24 cellular contexts compared by ENCODE assay signal in the genomic region with DNA sequence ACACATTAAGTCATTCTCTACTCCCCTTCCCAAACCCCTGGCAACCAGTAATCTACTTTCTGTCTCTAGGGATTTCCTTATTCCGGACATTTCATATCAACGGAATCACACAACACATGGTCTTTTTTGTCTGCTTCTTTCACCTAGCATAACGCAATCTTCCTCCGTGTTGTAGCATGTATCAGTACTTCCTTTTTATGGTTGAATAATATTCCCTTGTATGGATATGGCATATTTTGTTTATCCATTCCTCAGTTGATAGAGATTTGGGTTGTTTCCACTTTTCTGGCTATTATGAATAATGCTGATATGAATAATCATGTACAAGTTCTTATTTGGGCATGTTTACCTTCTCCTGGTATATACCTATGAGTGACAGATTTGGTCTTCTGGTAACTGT.
"Had no signal": no experiment of that assay in that cellular context is flagged by ENCODE, and none has a peak within 500 bp of the region (broad histone marks: within the 10 kb centered on the region; RNA-seq: fewer than 3 reads in every experiment).

No MANE protein-coding gene starts in this region.

- H3K36me3 ChIP-seq: breast epithelium, WERI-Rb-1 had no signal

- H3K4me1 ChIP-seq: breast epithelium had no signal

- H3K27ac ChIP-seq: breast epithelium, WERI-Rb-1 had no signal

- H3K27me3 Mint-ChIP-seq: activated naive CD4-positive, alpha-beta T cell treated with anti-CD3 and anti-CD28 coated beads, Interleukin-2, amount 50 U/mL, for 24 hours had no signal

- H3K9me3 Mint-ChIP-seq: activated naive CD4-positive, alpha-beta T cell treated with anti-CD3 and anti-CD28 coated beads, Interleukin-2, amount 50 U/mL, for 24 hours; activated T-helper 1 cell treated with anti-CD3 and anti-CD28 coated beads, Interleukin-12 subunit alpha, Interleukin-12 subunit beta, Interleukin-2, Interleukin-4 antibody, amounts not matched to agents 30 ng/mL and 10 ng/mL and 1 ng/mL, durations not matched to agents 14 hours and 24 hours and 36 hours had no signal

- DNase-seq: activated CD4-positive, alpha-beta T cell treated with anti-CD3 and anti-CD28 coated beads for 48 hours; activated CD4-positive, alpha-beta T cell treated with anti-CD3 and anti-CD28 coated beads, Interleukin-2, amount 50 U/mL, for 4 hours; activated CD4-positive, CD25-positive, alpha-beta regulatory T cell treated with anti-CD3 and anti-CD28 coated beads, Interleukin-2, amount 50 U/mL, for 72 hours; activated CD8-positive, alpha-beta memory T cell treated with anti-CD3 and anti-CD28 coated beads, Interleukin-2, amount 50 U/mL, for 48 hours; activated CD8-positive, alpha-beta T cell treated with anti-CD3 and anti-CD28 coated beads, Interleukin-2, amount 10 ng/mL, durations not matched to agents 7 days and 5 days; activated effector memory CD4-positive, alpha-beta T cell treated with Interleukin-2 at 50 U/mL for 16 hours; activated naive CD4-positive, alpha-beta T cell; activated T-cell treated with anti-CD3 and anti-CD28 coated beads, Interleukin-2, amount 50 U/mL, for 1 hour; aorta; caudate nucleus; Kasumi-1; NCI-H1048; NCI-H1694; NCI-H2029; NCI-H2107; NCI-H2171 treated with DMSO at 0.1 percent for 48 hours; NCI-H226; NCI-H526 treated with DMSO at 0.1 percent for 48 hours; NCI-H82; SIG-M5; WERI-Rb-1 had no signal

- H3K27me3 ChIP-seq: breast epithelium had no signal

- ATAC-seq: activated CD8-positive, alpha-beta T cell treated with anti-CD3 and anti-CD28 coated beads, Interleukin-2, amount 10 ng/mL, durations not matched to agents 7 days and 5 days had no signal

- H3K4me3 Mint-ChIP-seq: activated CD8-positive, alpha-beta T cell treated with anti-CD3 and anti-CD28 coated beads, Interleukin-2, amount 10 ng/mL, durations not matched to agents 7 days and 5 days; activated naive CD4-positive, alpha-beta T cell treated with anti-CD3 and anti-CD28 coated beads, Interleukin-2, amount 50 U/mL, for 24 hours; activated T-helper 1 cell treated with anti-CD3 and anti-CD28 coated beads, Interleukin-12 subunit alpha, Interleukin-12 subunit beta, Interleukin-2, Interleukin-4 antibody, amounts not matched to agents 30 ng/mL and 10 ng/mL and 1 ng/mL, durations not matched to agents 14 hours and 24 hours and 36 hours had no signal

- H3K4me3 ChIP-seq: breast epithelium had no signal

- H3K9me3 ChIP-seq: breast epithelium had no signal

- H3K27ac Mint-ChIP-seq: activated CD8-positive, alpha-beta T cell treated with anti-CD3 and anti-CD28 coated beads, Interleukin-2, amount 10 ng/mL, durations not matched to agents 7 days and 5 days; activated naive CD4-positive, alpha-beta T cell treated with anti-CD3 and anti-CD28 coated beads, Interleukin-2, amount 50 U/mL, for 24 hours; activated T-helper 1 cell treated with anti-CD3 and anti-CD28 coated beads, Interleukin-12 subunit alpha, Interleukin-12 subunit beta, Interleukin-2, Interleukin-4 antibody, amounts not matched to agents 30 ng/mL and 10 ng/mL and 1 ng/mL, durations not matched to agents 14 hours and 24 hours and 36 hours had no signal
